In genomic region chr4:10690185-10690907, GRCh38 we compare ENCODE assay signal across 15 cellular contexts.
DNase-seq lines count a peak whose midpoint lies in the region; ATAC-seq lines count a peak whose summit lies in the region.
"Had no signal": no experiment of that assay in that cellular context is flagged by ENCODE, and none has a peak within 500 bp of the region (broad histone marks: within the 10 kb centered on the region; RNA-seq: fewer than 3 reads in every experiment).

No MANE protein-coding gene starts in this region.

- ATAC-seq in GM21390 (IDR thresholded peaks at IDR 0.05; ENCODE audit: unreplicated experiment) (peak; percentile 40), HG03175 (IDR thresholded peaks at IDR 0.05; ENCODE audit: unreplicated experiment) (peak; percentile 48)
- ATAC-seq: A549, right cardiac atrium, T-helper 17 cell had no signal

- peak; percentile 18 for DNase-seq in CD1c-positive myeloid dendritic cell (ENCODE audit: extremely low spot score)
- peak; percentile 44 for DNase-seq in NOMO-1 treated with dmso at 0.1 percent for 144 hours (lab: John Stamatoyannopoulos, UW; ENCODE audit: unreplicated experiment)
- DNase-seq in D341Med (ENCODE audit: low spot score): no peak
- no peak for DNase-seq in DMS153 treated with DMSO at 0.1 percent for 48 hours (lab: John Stamatoyannopoulos, UW; ENCODE audit: unreplicated experiment)
- no peak for DNase-seq in DMS 273 (lab: John Stamatoyannopoulos, UW; ENCODE audit: unreplicated experiment)
- no peak for DNase-seq in DMS153 (lab: John Stamatoyannopoulos, UW)
- DNase-seq: activated CD4-positive, CD25-positive, alpha-beta regulatory T cell; endodermal cell; kidney; NCI-H82; right cardiac atrium; T-helper 17 cell had no signal

Comparison
In these comparisons a context has a peak if more than half of its experiments do, and no peak if none do; other contexts are left out.
1. DNase-seq: peak in CD1c-positive myeloid dendritic cell (single experiment) and NOMO-1 treated with dmso at 0.1 percent for 144 hours (single experiment); none in D341Med (single experiment), DMS153 treated with DMSO at 0.1 percent for 48 hours (single experiment), DMS 273 (single experiment) and DMS153 (single experiment).